8 cellular contexts compared by ENCODE assay signal in the genomic region with DNA sequence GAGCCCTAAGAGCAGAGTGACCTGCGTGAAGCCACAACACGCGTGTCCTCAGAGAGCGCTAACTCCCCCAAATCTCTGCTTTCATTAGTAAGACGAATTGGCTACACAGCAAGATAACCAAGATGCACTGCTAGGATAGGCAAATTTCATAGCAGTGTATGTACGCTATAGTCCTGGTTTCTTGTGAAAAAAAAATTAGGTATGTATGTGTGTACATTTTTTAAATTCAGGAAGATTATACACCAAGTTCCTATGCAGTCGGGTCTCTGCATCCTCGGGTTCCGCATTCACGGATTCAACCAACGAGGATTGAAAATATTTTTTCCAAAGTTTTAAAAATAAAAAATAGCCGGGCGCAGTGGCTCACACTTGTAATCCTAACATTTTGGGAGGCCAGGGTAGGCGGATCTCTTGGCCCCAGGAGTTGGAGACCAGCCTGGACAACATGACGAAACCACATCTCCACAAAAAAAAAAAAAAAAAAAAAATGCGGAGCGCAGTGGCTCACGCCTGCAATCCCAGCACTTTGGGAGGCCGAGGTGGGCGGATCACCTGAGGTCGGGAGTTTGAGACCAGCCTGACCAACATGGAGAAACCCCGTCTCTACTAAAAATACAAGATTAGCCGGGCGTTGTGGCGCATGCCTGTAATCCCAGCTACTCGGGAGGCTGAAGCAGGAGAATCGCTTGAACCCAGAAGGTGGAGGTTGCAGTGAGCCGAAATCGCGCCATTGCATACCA. TPM values are rescaled to one million over a fixed set of nuclear protein-coding genes. Genes with fewer than 3 reads are reported as not detected.
DNase-seq lines count a peak whose midpoint lies in the region; ATAC-seq and TF ChIP-seq lines count a peak whose summit lies in the region.
"Not testable (repeated sequence)": the region's sequence is repeated elsewhere in the genome, so short reads cannot be mapped to it uniquely, and the experiment has no call there.

No MANE protein-coding gene starts in this region.

- not testable (repeated sequence) for H3K4me1 ChIP-seq in HAP-1, right atrium auricular region
- peaks cover 40% of the 10 kb centered on the region for H3K4me1 ChIP-seq in OCI-LY3 (ENCODE audit: low read length)

- H3K27ac Mint-ChIP-seq in activated T-helper 1 cell treated with anti-CD3 and anti-CD28 coated beads, Interleukin-12 subunit alpha, Interleukin-12 subunit beta, Interleukin-2, Interleukin-4 antibody, amounts not matched to agents 30 ng/mL and 10 ng/mL and 1 ng/mL, durations not matched to agents 14 hours and 24 hours and 36 hours = peak overlapping the region; percentile 48
- peak overlapping the region; percentile 90 for H3K27ac Mint-ChIP-seq in dendritic cell treated with granulocyte-macrophage colony-stimulating factor and Interleukin-4, amounts not matched to agents 40 ng/mL and 50 ng/mL, for 4 days
- H3K27ac Mint-ChIP-seq in stimulated activated naive B cell treated with anti-CD40 and anti-IgM and Interleukin-4, amounts not matched to agents 10 μg/mL and 1 μg/mL and 100 μg/mL, for 72 hours = peak overlapping the region; percentile 99

- H3K9me3 Mint-ChIP-seq in activated T-helper 1 cell treated with anti-CD3 and anti-CD28 coated beads, Interleukin-12 subunit alpha, Interleukin-12 subunit beta, Interleukin-2, Interleukin-4 antibody, amounts not matched to agents 30 ng/mL and 10 ng/mL and 1 ng/mL, durations not matched to agents 14 hours and 24 hours and 36 hours; dendritic cell treated with granulocyte-macrophage colony-stimulating factor and Interleukin-4, amounts not matched to agents 40 ng/mL and 50 ng/mL, for 4 days; stimulated activated naive B cell treated with anti-CD40 and anti-IgM and Interleukin-4, amounts not matched to agents 10 μg/mL and 1 μg/mL and 100 μg/mL, for 72 hours: not testable (repeated sequence)

- H4K20me1 ChIP-seq in OCI-LY3 (ENCODE audit: insufficient read depth, low read length) = not testable (repeated sequence)

- peaks cover 10% of the 10 kb centered on the region for H3K36me3 Mint-ChIP-seq in activated T-helper 1 cell treated with anti-CD3 and anti-CD28 coated beads, Interleukin-12 subunit alpha, Interleukin-12 subunit beta, Interleukin-2, Interleukin-4 antibody, amounts not matched to agents 30 ng/mL and 10 ng/mL and 1 ng/mL, durations not matched to agents 14 hours and 24 hours and 36 hours (ENCODE audit: low read depth)
- peaks cover 27% of the 10 kb centered on the region for H3K36me3 Mint-ChIP-seq in dendritic cell treated with granulocyte-macrophage colony-stimulating factor and Interleukin-4, amounts not matched to agents 40 ng/mL and 50 ng/mL, for 4 days (ENCODE audit: low read depth)
- peaks cover 25 to 43% of the 10 kb centered on the region in 2 donors for H3K36me3 Mint-ChIP-seq in stimulated activated naive B cell treated with anti-CD40 and anti-IgM and Interleukin-4, amounts not matched to agents 10 μg/mL and 1 μg/mL and 100 μg/mL, for 72 hours

- H3K4me1 Mint-ChIP-seq in activated T-helper 1 cell treated with anti-CD3 and anti-CD28 coated beads, Interleukin-12 subunit alpha, Interleukin-12 subunit beta, Interleukin-2, Interleukin-4 antibody, amounts not matched to agents 30 ng/mL and 10 ng/mL and 1 ng/mL, durations not matched to agents 14 hours and 24 hours and 36 hours (ENCODE audit: low read depth) = peaks cover 43% of the 10 kb centered on the region
- peaks cover 37% of the 10 kb centered on the region for H3K4me1 Mint-ChIP-seq in dendritic cell treated with granulocyte-macrophage colony-stimulating factor and Interleukin-4, amounts not matched to agents 40 ng/mL and 50 ng/mL, for 4 days (ENCODE audit: low read depth)
- H3K4me1 Mint-ChIP-seq in stimulated activated naive B cell treated with anti-CD40 and anti-IgM and Interleukin-4, amounts not matched to agents 10 μg/mL and 1 μg/mL and 100 μg/mL, for 72 hours = peaks cover 28 to 49% of the 10 kb centered on the region in 2 donors

- not testable (repeated sequence) for ATAC-seq in stimulated activated naive B cell treated with anti-CD40 and anti-IgM and Interleukin-4, amounts not matched to agents 10 μg/mL and 1 μg/mL and 100 μg/mL, for 72 hours (replicated peaks)

- DNase-seq in BJ (ENCODE audit: low read depth); HAP-1 (ENCODE audit: low spot score in 2 of 2); activated T-helper 1 cell treated with anti-CD3 and anti-CD28 coated beads, Interleukin-12 subunit alpha, Interleukin-12 subunit beta, Interleukin-2, Interleukin-4 antibody, amounts not matched to agents 30 ng/mL and 10 ng/mL and 1 ng/mL, durations not matched to agents 14 hours and 24 hours and 36 hours (ENCODE audit: low spot score); stimulated activated naive B cell treated with anti-CD40 and anti-IgM and Interleukin-4, amounts not matched to agents 10 μg/mL and 1 μg/mL and 100 μg/mL, for 72 hours: not testable (repeated sequence)
- DNase-seq in right atrium auricular region (ENCODE audit: low spot score) (peak; percentile 74), myocyte (ENCODE audit: low read depth) (peak; percentile 73)

- CTCF ChIA-PET in BJ (lab: Yijun Ruan, JAX) = interaction anchor here (1.0 to 1.2 kb wide), 2 partner anchors 522 to 780 kb away, joined by 3 read pairs; no protein-coding TSS in a partner anchor

- in situ Hi-C loops in HAP-1 (cut with MboI; ENCODE audit: low sequenced_read_pairs) = not testable (repeated sequence)

- peak overlapping the region; percentile 96 for H3K4me2 ChIP-seq in OCI-LY3 (ENCODE audit: low read length)

- TF ChIP-seq CTCF in BJ (IDR thresholded peaks at IDR 0.05; ENCODE audit: insufficient read depth, low read depth, low read length); OCI-LY3 (IDR thresholded peaks at IDR 0.05; ENCODE audit: low read depth, low read length); right atrium auricular region (IDR thresholded peaks at IDR 0.05): not testable (repeated sequence)

- H3K4me3 Mint-ChIP-seq in activated T-helper 1 cell treated with anti-CD3 and anti-CD28 coated beads, Interleukin-12 subunit alpha, Interleukin-12 subunit beta, Interleukin-2, Interleukin-4 antibody, amounts not matched to agents 30 ng/mL and 10 ng/mL and 1 ng/mL, durations not matched to agents 14 hours and 24 hours and 36 hours = peak overlapping the region; percentile 96
- H3K4me3 Mint-ChIP-seq in dendritic cell treated with granulocyte-macrophage colony-stimulating factor and Interleukin-4, amounts not matched to agents 40 ng/mL and 50 ng/mL, for 4 days = peak overlapping the region; percentile 91
- H3K4me3 Mint-ChIP-seq in stimulated activated naive B cell treated with anti-CD40 and anti-IgM and Interleukin-4, amounts not matched to agents 10 μg/mL and 1 μg/mL and 100 μg/mL, for 72 hours = peak overlapping the region; percentile 92 to 97

- H3K27ac ChIP-seq in OCI-LY3 (ENCODE audit: low read length) = not testable (repeated sequence)
- peak overlapping the region; percentile 95 for H3K27ac ChIP-seq in right atrium auricular region

- not testable (repeated sequence) for H3K9me3 ChIP-seq in HAP-1; OCI-LY3 (ENCODE audit: insufficient read depth, low read length); right atrium auricular region

- peak overlapping the region; percentile 58 for H3K9ac ChIP-seq in OCI-LY3 (ENCODE audit: low read length)

- H3K27me3 ChIP-seq in BJ (ENCODE audit: control insufficient read depth, insufficient read depth, low read length); HAP-1 (ENCODE audit: low read depth); right atrium auricular region: not testable (repeated sequence)
- H3K27me3 ChIP-seq in OCI-LY3 (ENCODE audit: low read depth, low read length) = peaks cover 37% of the 10 kb centered on the region

- peak overlapping the region; percentile 74 for H3K4me3 ChIP-seq in BJ (ENCODE audit: low read depth, low read length)
- peak overlapping the region; percentile 84 for H3K4me3 ChIP-seq in HAP-1
- peak overlapping the region; percentile 89 for H3K4me3 ChIP-seq in OCI-LY3 (ENCODE audit: low read length)
- peak overlapping the region; percentile 74 to 89 for H3K4me3 ChIP-seq in right atrium auricular region

- H3K36me3 ChIP-seq in BJ (ENCODE audit: control insufficient read depth, insufficient read depth, low read length); HAP-1 (replicated peaks); OCI-LY3 (replicated peaks; ENCODE audit: low read depth, low read length); right atrium auricular region: not testable (repeated sequence)

- not testable (repeated sequence) for H3K79me2 ChIP-seq in OCI-LY3 (ENCODE audit: low read length)

- POLR2A ChIA-PET in BJ (lab: Charles Lee) = interaction anchor here (0.6 kb wide), 1 partner anchor 473 kb away, joined by 3 read pairs; no protein-coding TSS in a partner anchor

- H3K27me3 Mint-ChIP-seq in activated T-helper 1 cell treated with anti-CD3 and anti-CD28 coated beads, Interleukin-12 subunit alpha, Interleukin-12 subunit beta, Interleukin-2, Interleukin-4 antibody, amounts not matched to agents 30 ng/mL and 10 ng/mL and 1 ng/mL, durations not matched to agents 14 hours and 24 hours and 36 hours (ENCODE audit: insufficient read depth); stimulated activated naive B cell treated with anti-CD40 and anti-IgM and Interleukin-4, amounts not matched to agents 10 μg/mL and 1 μg/mL and 100 μg/mL, for 72 hours: not testable (repeated sequence)
- H3K27me3 Mint-ChIP-seq in dendritic cell treated with granulocyte-macrophage colony-stimulating factor and Interleukin-4, amounts not matched to agents 40 ng/mL and 50 ng/mL, for 4 days = peaks cover 22% of the 10 kb centered on the region

- intact Hi-C loops in activated T-helper 1 cell treated with anti-CD3 and anti-CD28 coated beads, Interleukin-12 subunit alpha, Interleukin-12 subunit beta, Interleukin-2, Interleukin-4 antibody, amounts not matched to agents 30 ng/mL and 10 ng/mL and 1 ng/mL, durations not matched to agents 14 hours and 24 hours and 36 hours (cut with micrococcal nuclease) = loop anchor here (1.0 to 10.0 kb wide), 12 partner anchors 13 to 895 kb away; a partner anchor contains a TSS
- intact Hi-C loops in dendritic cell treated with granulocyte-macrophage colony-stimulating factor and Interleukin-4, amounts not matched to agents 40 ng/mL and 50 ng/mL, for 4 days (cut with micrococcal nuclease) = loop anchor here (1.0 to 2.0 kb wide), 2 partner anchors 41 to 42 kb away; a partner anchor contains a TSS

- peak overlapping the region; percentile 50 for H2AFZ ChIP-seq in OCI-LY3 (ENCODE audit: low read depth, low read length)

RNA-seq across cellular contexts. Expression of a gene that starts 0.8 kb away (rescaled TPM):
- 10.9 and 14.2 TPM in 2 replicates for polyA plus RNA-seq in BJ (2011; rRNA removed)
- 10.6 and 20.0 TPM in 2 replicates for polyA minus RNA-seq in BJ (2011; rRNA and poly(A)+ RNA removed)
- total RNA-seq in activated T-helper 1 cell treated with anti-CD3 and anti-CD28 coated beads, Interleukin-12 subunit alpha, Interleukin-12 subunit beta, Interleukin-2, Interleukin-4 antibody, amounts not matched to agents 30 ng/mL and 10 ng/mL and 1 ng/mL, durations not matched to agents 14 hours and 24 hours and 36 hours = 34.6 and 35.4 TPM in 2 replicates
- total RNA-seq in right atrium auricular region (1 to 10 TPM; 3.3 to 4.5 TPM), myocyte (5.9 and 7.0 TPM in 2 replicates)
- 7.4 TPM for polyA plus RNA-seq in myocyte (2012)

RNA-seq across cellular contexts. Expression of a gene that starts 21.5 kb away (rescaled TPM):
- not detected in 2 replicates for polyA plus RNA-seq in BJ (2011; rRNA removed)
- not detected in 2 replicates for polyA minus RNA-seq in BJ (2011; rRNA and poly(A)+ RNA removed)
- not detected in 2 replicates for total RNA-seq in activated T-helper 1 cell treated with anti-CD3 and anti-CD28 coated beads, Interleukin-12 subunit alpha, Interleukin-12 subunit beta, Interleukin-2, Interleukin-4 antibody, amounts not matched to agents 30 ng/mL and 10 ng/mL and 1 ng/mL, durations not matched to agents 14 hours and 24 hours and 36 hours
- total RNA-seq in right atrium auricular region (not detected), myocyte (not detected in 2 replicates)
- polyA plus RNA-seq in myocyte (2012) = not detected

RNA-seq across cellular contexts. Expression of a gene that starts 41.6 kb away (rescaled TPM):
- 35.4 and 39.4 TPM in 2 replicates for polyA plus RNA-seq in BJ (2011; rRNA removed)
- 27.5 and 30.8 TPM in 2 replicates for polyA minus RNA-seq in BJ (2011; rRNA and poly(A)+ RNA removed)
- total RNA-seq in activated T-helper 1 cell treated with anti-CD3 and anti-CD28 coated beads, Interleukin-12 subunit alpha, Interleukin-12 subunit beta, Interleukin-2, Interleukin-4 antibody, amounts not matched to agents 30 ng/mL and 10 ng/mL and 1 ng/mL, durations not matched to agents 14 hours and 24 hours and 36 hours = 58.8 and 58.9 TPM in 2 replicates
- total RNA-seq in right atrium auricular region (10 to 100 TPM; 25.5 to 31.4 TPM), myocyte (48.0 and 57.0 TPM in 2 replicates)
- polyA plus RNA-seq in myocyte (2012) = 42.1 TPM

Comparison
In these comparisons a context has a peak if more than half of its experiments do, and no peak if none do; other contexts are left out.
1. H3K27ac Mint-ChIP-seq: peak in every context shown above with its lines; median percentile 99 in stimulated activated naive B cell treated with anti-CD40 and anti-IgM and Interleukin-4, amounts not matched to agents 10 μg/mL and 1 μg/mL and 100 μg/mL, for 72 hours; 90 in dendritic cell treated with granulocyte-macrophage colony-stimulating factor and Interleukin-4, amounts not matched to agents 40 ng/mL and 50 ng/mL, for 4 days; 48 in activated T-helper 1 cell treated with anti-CD3 and anti-CD28 coated beads, Interleukin-12 subunit alpha, Interleukin-12 subunit beta, Interleukin-2, Interleukin-4 antibody, amounts not matched to agents 30 ng/mL and 10 ng/mL and 1 ng/mL, durations not matched to agents 14 hours and 24 hours and 36 hours.